Comparison of ENCODE assay signal across 8 cellular contexts in genomic region chr1:111448918-111449702, GRCh38. TPM values are rescaled to one million over a fixed set of nuclear protein-coding genes. Genes with fewer than 3 reads are reported as not detected.
DNase-seq lines count a peak whose midpoint lies in the region; ATAC-seq, FAIRE-seq and TF ChIP-seq lines count a peak whose summit lies in the region.

A gene with protein sequence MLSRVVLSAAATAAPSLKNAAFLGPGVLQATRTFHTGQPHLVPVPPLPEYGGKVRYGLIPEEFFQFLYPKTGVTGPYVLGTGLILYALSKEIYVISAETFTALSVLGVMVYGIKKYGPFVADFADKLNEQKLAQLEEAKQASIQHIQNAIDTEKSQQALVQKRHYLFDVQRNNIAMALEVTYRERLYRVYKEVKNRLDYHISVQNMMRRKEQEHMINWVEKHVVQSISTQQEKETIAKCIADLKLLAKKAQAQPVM (plus strand): TSS chr1:111449464. CDS start chr1:111449542, 78 bp downstream.
Gene WDR77, minus strand, starts transcription at chr1:111449256. Its CDS starts 87 bp downstream, at chr1:111449169.

- H3K9me3 ChIP-seq in IMR-90 (ENCODE audit: control insufficient read depth, insufficient read depth, low read length) (no peaks in the 10 kb centered on the region), endothelial cell of umbilical vein (replicated peaks; ENCODE audit: control insufficient read depth, insufficient read depth, low read length) (no peaks in the 10 kb centered on the region)

- peak within 1 kb of the TSS; percentile 81 for H2BK5ac ChIP-seq in IMR-90 (ENCODE audit: low read depth, low read length, poor library complexity, severe bottlenecking)

- H4K20me1 ChIP-seq in IMR-90 (ENCODE audit: insufficient read depth, low read length) (no peaks in the 10 kb centered on the region; the same call in 1 of the 2 replicates), endothelial cell of umbilical vein (replicated peaks; ENCODE audit: control insufficient read depth, extremely low read depth, insufficient read depth, low read length) (peaks cover 3% of the 10 kb centered on the region)

- H3K36me3 ChIP-seq in IMR-90 (ENCODE audit: control insufficient read depth, insufficient read depth, low read length) (peaks cover 6% of the 10 kb centered on the region), endothelial cell of umbilical vein (ENCODE audit: control insufficient read depth in 2 of 2, extremely low read depth in 1 of 2, insufficient read depth in 2 of 2, low read length in 2 of 2) (peaks cover 2 to 5% of the 10 kb centered on the region in 2 experiments)

- peak within 1 kb of the TSS; percentile 96 for H3K9ac ChIP-seq in IMR-90 (ENCODE audit: low read depth, low read length)
- peak within 1 kb of the TSS; percentile 95 for H3K9ac ChIP-seq in endothelial cell of umbilical vein (replicated peaks; ENCODE audit: extremely low read depth, insufficient read depth, low read length)

- no peak within 1 kb of the TSS for H2BK15ac ChIP-seq in IMR-90 (ENCODE audit: low read depth, low read length)

- H2AK9ac ChIP-seq in IMR-90 (replicated peaks; ENCODE audit: low read depth, low read length, poor library complexity) = peak within 1 kb of the TSS; percentile 95

- H4K91ac ChIP-seq in IMR-90 (ENCODE audit: insufficient read depth, low read depth, low read length) = peak within 1 kb of the TSS; percentile 83

- H2BK20ac ChIP-seq in IMR-90 (ENCODE audit: low read depth, low read length) = no peak within 1 kb of the TSS

- intact Hi-C loops in IMR-90 (cut with micrococcal nuclease) (no loop called here), endothelial cell of umbilical vein (cut with micrococcal nuclease) (loop anchor here (1.0 kb wide), 2 partner anchors 58 to 306 kb away; partner anchors contain the start of gene DDX20)

- peak; percentile 89 for ATAC-seq in GM21528 (IDR thresholded peaks at IDR 0.05; ENCODE audit: low FRiP score, unreplicated experiment)
- peak; percentile 98 for ATAC-seq in IMR-90 (ENCODE audit: low read depth)

- WGBS in IMR-90 (ENCODE audit: extremely low coverage in 2 of 2, insufficient read length in 1 of 2), 2 experiments = 0% methylated on average over 10 of the region's 54 CpGs; no CpG with 5 or more reads in 1 of the 2 experiments

- peak within 1 kb of the TSS; percentile 60; the same call in 1 of the 2 replicates for H2BK120ac ChIP-seq in IMR-90 (ENCODE audit: low read depth, low read length)

- FAIRE-seq in endothelial cell of umbilical vein (lab: Jason Lieb, UNC) = peak; percentile 97

- POLR2A ChIA-PET in IMR-90 (lab: Charles Lee; ENCODE audit: unreplicated experiment) (interaction anchor here (0.6 to 1.0 kb wide), 3 partner anchors 12 to 133 kb away, joined by 3 to 4 read pairs (median 3); no protein-coding TSS in a partner anchor), endothelial cell of umbilical vein (lab: Charles Lee) (interaction anchor here (1.0 to 1.1 kb wide), 2 partner anchors 11 to 485 kb away, joined by 3 to 4 read pairs; no protein-coding TSS in a partner anchor)

- no TSS peak for BruUV-seq in IMR-90 (replicated peaks; lab: Mats Ljungman, UMichigan)
- no TSS peak for BruUV-seq in endothelial cell of umbilical vein (replicated peaks; lab: Mats Ljungman, UMichigan)

- peak within 1 kb of the TSS; percentile 92 for H3K4me3 ChIP-seq in IMR-90 (ENCODE audit: insufficient read depth, low read depth, low read length)
- H3K4me3 ChIP-seq in endothelial cell of umbilical vein (replicated peaks in 1 of 3; ENCODE audit: insufficient read depth in 1 of 3, low read depth in 1 of 3, low read length in 3 of 3) = peak within 1 kb of the TSS; percentile 72 to 96 (median 87)

- DNase-seq in DMS 273 (lab: John Stamatoyannopoulos, UW; ENCODE audit: unreplicated experiment) (peak; percentile 100), IMR-90 (peak; percentile 99), OCI-M1 (lab: John Stamatoyannopoulos, UW) (peak; percentile 99), activated T-cell treated with anti-CD3 and anti-CD28 coated beads for 24 hours (ENCODE audit: low read depth) (peak; percentile 86), endothelial cell of umbilical vein (ENCODE audit: low read depth, low spot score) (peak; percentile 99), midbrain (lab: John Stamatoyannopoulos, UW) (peak; percentile 98)
- DNase-seq in stimulated activated CD8-positive, alpha-beta memory T cell treated with anti-CD3 and anti-CD28 coated beads, Interleukin-2, amount 100 ng/mL, for 1 hour (ENCODE audit: low read depth in 2 of 2) = peak; percentile 78 to 80

- no peaks in the 10 kb centered on the region for H3K27me3 ChIP-seq in IMR-90 (ENCODE audit: control insufficient read depth, insufficient read depth, low read length)
- no peaks in the 10 kb centered on the region for H3K27me3 ChIP-seq in endothelial cell of umbilical vein (ENCODE audit: control insufficient read depth in 2 of 2, insufficient read depth in 2 of 2, low read length in 2 of 2)

- dilution Hi-C loops in IMR-90 (cut with HindIII; ENCODE audit: low sequenced_read_pairs, unreplicated experiment) (no loop called here), endothelial cell of umbilical vein (cut with MboI; ENCODE audit: extremely low pct_ligation_motif_present, low sequenced_read_pairs) (no loop called here)

- H3K9me1 ChIP-seq in IMR-90 (ENCODE audit: insufficient read depth, low read length) = peaks cover 3% of the 10 kb centered on the region
- H3K9me1 ChIP-seq in endothelial cell of umbilical vein (replicated peaks; ENCODE audit: control insufficient read depth, extremely low read depth, insufficient read depth, low read length) = no peaks in the 10 kb centered on the region

- H3K79me2 ChIP-seq in endothelial cell of umbilical vein (ENCODE audit: control insufficient read depth, insufficient read depth, low read length) = peaks cover 80% of the 10 kb centered on the region

- H4K8ac ChIP-seq in IMR-90 (ENCODE audit: low read depth in 2 of 2, low read length in 2 of 2) = peak within 1 kb of the TSS; percentile 79 to 97

- peak within 1 kb of the TSS; percentile 94 for H3K14ac ChIP-seq in IMR-90 (replicated peaks; ENCODE audit: low read depth, low read length)

- H3K23ac ChIP-seq in IMR-90 (ENCODE audit: low read depth, low read length) = peak within 1 kb of the TSS; percentile 90

- H3K4ac ChIP-seq in IMR-90 (ENCODE audit: low read depth, low read length) = peak within 1 kb of the TSS; percentile 94

- H3K56ac ChIP-seq in IMR-90 (ENCODE audit: extremely low read depth, insufficient read depth, low read length) = peak within 1 kb of the TSS; percentile 90

- peak within 1 kb of the TSS; percentile 71 for H2AK5ac ChIP-seq in IMR-90 (ENCODE audit: low read depth, low read length)

- H3K4me2 ChIP-seq in IMR-90 (ENCODE audit: low read depth, low read length) = peak within 1 kb of the TSS; percentile 98
- H3K4me2 ChIP-seq in endothelial cell of umbilical vein (ENCODE audit: insufficient read depth, low read length) = peak within 1 kb of the TSS; percentile 98

- peak within 1 kb of the TSS; percentile 62; the same call in 1 of the 2 replicates for H3K18ac ChIP-seq in IMR-90 (ENCODE audit: low read depth, low read length)

- CTCF ChIA-PET in IMR-90 (lab: Yijun Ruan, JAX) (interaction anchor here (1.2 kb wide), 1 partner anchor 30 kb away, joined by 6 read pairs; no protein-coding TSS in a partner anchor), endothelial cell of umbilical vein (lab: Charles Lee) (interaction anchor here (0.5 to 1.9 kb wide), 4 partner anchors 11 to 226 kb away, joined by 3 to 8 read pairs (median 4); no protein-coding TSS in a partner anchor)

- TF ChIP-seq CTCF in IMR-90 (conservative IDR thresholded peaks at IDR 0.05; ENCODE audit: low read depth, low read length) (0 out of 2 replicates have a peak, but pooled peaks have one; percentile 3), endothelial cell of umbilical vein (IDR thresholded peaks at IDR 0.05; ENCODE audit: extremely low read depth in 1 of 2, insufficient read depth in 1 of 2, low read depth in 1 of 2, low read length in 2 of 2) (no peak)

- TF ChIP-seq RAD21 in IMR-90 (IDR thresholded peaks at IDR 0.05; ENCODE audit: low read length) = no peak

- H2AFZ ChIP-seq in IMR-90 (replicated peaks; ENCODE audit: low read length, poor library complexity) = peak within 1 kb of the TSS; percentile 96
- peak within 1 kb of the TSS; percentile 75 for H2AFZ ChIP-seq in endothelial cell of umbilical vein (ENCODE audit: low read depth, low read length)

- peak within 1 kb of the TSS; percentile 91 for H3K27ac ChIP-seq in IMR-90 (ENCODE audit: insufficient read depth, low read length)
- peak within 1 kb of the TSS; percentile 74 for H3K27ac ChIP-seq in endothelial cell of umbilical vein (ENCODE audit: insufficient read depth, low read depth, low read length)

- TF ChIP-seq POLR2A in IMR-90 (IDR thresholded peaks at IDR 0.05; ENCODE audit: low read depth, low read length) = peak; percentile 61; the same call in 1 of the 2 replicates
- TF ChIP-seq POLR2A in endothelial cell of umbilical vein (IDR thresholded peaks at IDR 0.05; ENCODE audit: low read depth, low read length) = peak; percentile 60

- peaks cover 54 to 72% of the 10 kb centered on the region in 2 experiments for H3K79me1 ChIP-seq in IMR-90 (ENCODE audit: low read depth in 1 of 2, low read length in 2 of 2)

- H4K5ac ChIP-seq in IMR-90 (ENCODE audit: low read depth, low read length) = peak within 1 kb of the TSS; percentile 91

- peaks cover 2% of the 10 kb centered on the region for H3K4me1 ChIP-seq in IMR-90 (ENCODE audit: control insufficient read depth, insufficient read depth, low read length)
- H3K4me1 ChIP-seq in endothelial cell of umbilical vein (ENCODE audit: control insufficient read depth, extremely low read depth, insufficient read depth, low read length) = peaks cover 21% of the 10 kb centered on the region

- in situ Hi-C loops in IMR-90 (cut with MboI; ENCODE audit: low sequenced_read_pairs) = no loop called here

RNA-seq across cellular contexts. Expression of the first gene that starts in this region (rescaled TPM):
- total RNA-seq in IMR-90 (2012; rRNA removed) = 234 and 382 TPM in 2 replicates
- polyA plus RNA-seq in IMR-90 (2012; rRNA removed) = 265 and 301 TPM in 2 replicates
- 35.0 and 120 TPM in 2 replicates for polyA plus RNA-seq in IMR-90 (2012; cell fraction: cytosol; rRNA removed)
- polyA plus RNA-seq in IMR-90 (2012; cell fraction: nucleus; rRNA removed; ENCODE audit: low replicate concordance) = 17.2 and 102 TPM in 2 replicates
- 235 and 244 TPM in 2 replicates for total RNA-seq in endothelial cell of umbilical vein
- polyA plus RNA-seq in endothelial cell of umbilical vein = 189 and 231 TPM in 2 replicates
- polyA plus RNA-seq in endothelial cell of umbilical vein (2011; cell fraction: cytosol; rRNA removed) = 304 and 324 TPM in 2 replicates
- 110 and 142 TPM in 2 replicates for polyA plus RNA-seq in endothelial cell of umbilical vein (2011; cell fraction: nucleus; rRNA removed)
- polyA plus RNA-seq in endothelial cell of umbilical vein (2012) = 254 and 375 TPM in 2 replicates
- 121 and 143 TPM in 2 replicates for polyA minus RNA-seq in endothelial cell of umbilical vein
- polyA minus RNA-seq in endothelial cell of umbilical vein (2011; cell fraction: cytosol; rRNA and poly(A)+ RNA removed) = 157 TPM
- polyA minus RNA-seq in endothelial cell of umbilical vein (2011; cell fraction: nucleus; rRNA and poly(A)+ RNA removed) = 24.6 and 27.9 TPM in 2 replicates

RNA-seq across cellular contexts. Expression of gene WDR77, which starts in this region (rescaled TPM):
- total RNA-seq in IMR-90 (2012; rRNA removed) (73.6 and 80.8 TPM in 2 replicates), endothelial cell of umbilical vein (35.6 and 41.3 TPM in 2 replicates)
- polyA plus RNA-seq in IMR-90 (2012; rRNA removed) (87.0 and 91.9 TPM in 2 replicates), endothelial cell of umbilical vein (105 and 116 TPM in 2 replicates)
- 57.6 and 99.7 TPM in 2 replicates for polyA plus RNA-seq in IMR-90 (2012; cell fraction: cytosol; rRNA removed)
- 121 and 127 TPM in 2 replicates for polyA plus RNA-seq in IMR-90 (2012; cell fraction: nucleus; rRNA removed; ENCODE audit: low replicate concordance)
- 109 and 124 TPM in 2 replicates for polyA plus RNA-seq in endothelial cell of umbilical vein (2011; cell fraction: cytosol; rRNA removed)
- polyA plus RNA-seq in endothelial cell of umbilical vein (2011; cell fraction: nucleus; rRNA removed) = 174 and 192 TPM in 2 replicates
- 31.9 and 41.3 TPM in 2 replicates for polyA plus RNA-seq in endothelial cell of umbilical vein (2012)
- polyA minus RNA-seq in endothelial cell of umbilical vein = 140 and 143 TPM in 2 replicates
- 45.9 TPM for polyA minus RNA-seq in endothelial cell of umbilical vein (2011; cell fraction: cytosol; rRNA and poly(A)+ RNA removed)
- 26.5 and 59.3 TPM in 2 replicates for polyA minus RNA-seq in endothelial cell of umbilical vein (2011; cell fraction: nucleus; rRNA and poly(A)+ RNA removed)

Comparison
In these comparisons a context has a peak if more than half of its experiments do, and no peak if none do; other contexts are left out.
1. Peak in every context shown above with its lines: DNase-seq, ATAC-seq, H3K4me3 ChIP-seq and H3K27ac ChIP-seq.